8 cellular contexts compared by ENCODE assay signal in genomic region chr1:157496121-157496526, GRCh38. TPM values are rescaled to one million over a fixed set of nuclear protein-coding genes. Genes with fewer than 3 reads are reported as not detected.
DNase-seq lines count a peak whose midpoint lies in the region; ATAC-seq and TF ChIP-seq lines count a peak whose summit lies in the region.

No MANE protein-coding gene starts in this region.

- H3K9me3 ChIP-seq in heart left ventricle: peaks cover 0 to 6% (median 0%) of the 10 kb centered on the region in 12 donors

- peaks cover 0 to 27% (median 3%) of the 10 kb centered on the region in 9 donors for H3K27me3 ChIP-seq in heart left ventricle

- no peaks in the 10 kb centered on the region for H3K4me1 ChIP-seq in heart left ventricle

- 9 to 12% (median 12%) methylated on average over 5 of the region's 5 CpGs for WGBS in heart left ventricle, 4 donors

- DNase-seq in COLO829 (ENCODE audit: low spot score): peak; percentile 36
- DNase-seq in GM20000 (ENCODE audit: low spot score): peak; percentile 46
- DNase-seq in NCI-H526 treated with DMSO at 0.1 percent for 48 hours (lab: John Stamatoyannopoulos, UW): peak; percentile 49
- DNase-seq in activated gamma-delta T cell treated with anti-CD3 and anti-CD28 coated beads, Interleukin-2, amount 50 U/mL, for 16 hours (ENCODE audit: low read depth): peak; percentile 10
- DNase-seq in heart left ventricle: no peak
- peak; percentile 57 for DNase-seq in retina
- no peak for DNase-seq in NCI-H128 (lab: John Stamatoyannopoulos, UW; ENCODE audit: unreplicated experiment)

- no peaks in the 10 kb centered on the region for H3K36me3 ChIP-seq in heart left ventricle

- H3K27ac ChIP-seq in heart left ventricle: no peak overlapping the region

- ATAC-seq in heart left ventricle (peak in 2 of 4 donors; percentile 49 to 70), HG03439 (IDR thresholded peaks at IDR 0.05; ENCODE audit: unreplicated experiment) (no peak)

- TF ChIP-seq CTCF in GM20000 (IDR thresholded peaks at IDR 0.05; ENCODE audit: extremely low read depth, missing control alignments): peak; percentile 70
- peak; percentile 74 to 93 (median 85) for TF ChIP-seq CTCF in heart left ventricle (IDR thresholded peaks at IDR 0.05)

- intact Hi-C loops in heart left ventricle (cut with DNase I): loop anchor here in 2 of 10 donors (5.0 to 10.0 kb wide), 2 partner anchors 184 to 401 kb away; partner anchors contain the start of gene ETV3L (in 2 of the 2)

- no peak for TF ChIP-seq POLR2A in heart left ventricle (IDR thresholded peaks at IDR 0.05)

- H3K4me3 ChIP-seq in heart left ventricle: no peak overlapping the region

RNA-seq across cellular contexts. Expression of gene FCRL5, which starts 56.2 kb away (rescaled TPM):
- under 1 TPM in 3 of 9 donors, not detected in 6; 0.07 to 0.32 (median 0.09) TPM for total RNA-seq in heart left ventricle
- under 1 TPM in 1 of 2 donors, not detected in 1; 0.04 TPM for polyA plus RNA-seq in heart left ventricle

Comparison
In these comparisons a context has a peak if more than half of its experiments do, and no peak if none do; other contexts are left out.
1. DNase-seq: peak in COLO829 (single experiment), GM20000 (single experiment), NCI-H526 treated with DMSO at 0.1 percent for 48 hours (single experiment), activated gamma-delta T cell treated with anti-CD3 and anti-CD28 coated beads, Interleukin-2, amount 50 U/mL, for 16 hours (single experiment) and retina (single experiment); none in heart left ventricle (0 of 5) and NCI-H128 (single experiment).